8 cellular contexts compared by ENCODE assay signal in genomic region chr5:6780802-6781391, GRCh38.
A peak's percentile ranks its signal among the peaks of the same experiment; 100 is the strongest.
DNase-seq lines count a peak whose midpoint lies in the region; ATAC-seq and TF ChIP-seq lines count a peak whose summit lies in the region.

No MANE protein-coding gene starts in this region.

- POLR2A ChIA-PET in MCF 10A (lab: Yijun Ruan, JAX) = interaction anchor here (0.7 kb wide), 1 partner anchor 37 kb away, joined by 3 read pairs; no protein-coding TSS in a partner anchor

- DNase-seq in MCF 10A (ENCODE audit: unreplicated experiment) (no peak), breast epithelium (ENCODE audit: low spot score in 2 of 2) (no peak), RKO (ENCODE audit: low spot score) (peak; percentile 33), fibroblast of pulmonary artery (ENCODE audit: low read depth) (no peak), substantia nigra (lab: John Stamatoyannopoulos, UW) (no peak), SKM-1 (lab: John Stamatoyannopoulos, UW; ENCODE audit: unreplicated experiment) (no peak), spleen (no peak)

- no peak overlapping the region for H3K27ac ChIP-seq in breast epithelium
- H3K27ac ChIP-seq in substantia nigra (ENCODE audit: low read depth, low read length, poor library complexity, severe bottlenecking) = no peak overlapping the region
- H3K27ac ChIP-seq in spleen = no peak overlapping the region

- no peak overlapping the region for H3K4me3 Mint-ChIP-seq in MCF 10A (ENCODE audit: unreplicated experiment)

- TF ChIP-seq POLR2A in breast epithelium (IDR thresholded peaks at IDR 0.05) = no peak
- no peak for TF ChIP-seq POLR2A in spleen (IDR thresholded peaks at IDR 0.05)

- H3K4me3 ChIP-seq in breast epithelium (no peak overlapping the region), fibroblast of pulmonary artery (replicated peaks; ENCODE audit: low read depth, low read length) (no peak overlapping the region), spleen (no peak overlapping the region)

- H3K9me3 Mint-ChIP-seq in MCF 10A (ENCODE audit: unreplicated experiment) = no peaks in the 10 kb centered on the region

- ATAC-seq in HG02885 (IDR thresholded peaks at IDR 0.05; ENCODE audit: poor library complexity, unreplicated experiment) = peak; percentile 89

- H3K9me3 ChIP-seq in breast epithelium (no peaks in the 10 kb centered on the region), spleen (no peaks in the 10 kb centered on the region)

- intact Hi-C loops in MCF 10A (cut with micrococcal nuclease) (no loop called here), breast epithelium (cut with DNase I; ENCODE audit: low total_unique reads) (no loop called here), spleen (cut with DNase I; ENCODE audit: low total_unique reads) (no loop called here)

- H3K36me3 ChIP-seq in breast epithelium = no peaks in the 10 kb centered on the region
- H3K36me3 ChIP-seq in spleen = no peaks in the 10 kb centered on the region

- no peaks in the 10 kb centered on the region for H3K27me3 Mint-ChIP-seq in MCF 10A (ENCODE audit: insufficient read depth, unreplicated experiment)

- CTCF ChIA-PET in MCF 10A (lab: Yijun Ruan, JAX) = interaction anchor here (0.6 to 1.2 kb wide), 5 partner anchors 15 to 1677 kb away, joined by 3 to 4 read pairs (median 3); no protein-coding TSS in a partner anchor

- no peak overlapping the region for H3K27ac Mint-ChIP-seq in MCF 10A (ENCODE audit: low read depth, unreplicated experiment)

- H3K4me1 Mint-ChIP-seq in MCF 10A (ENCODE audit: insufficient read depth, unreplicated experiment) = no peaks in the 10 kb centered on the region

- no TSS peak for BruUV-seq in MCF 10A (replicated peaks; lab: Mats Ljungman, UMichigan)

- H3K4me1 ChIP-seq in breast epithelium (no peaks in the 10 kb centered on the region), spleen (peaks cover 0 to 1% (median 0%) of the 10 kb centered on the region in 6 donors)

- WGBS in spleen, 5 donors = 87 to 95% (median 89%) methylated on average over 7 of the region's 7 CpGs

- TF ChIP-seq CTCF in MCF 10A (IDR thresholded peaks at IDR 0.05; ENCODE audit: unreplicated experiment) = peak; percentile 41
- no peak for TF ChIP-seq CTCF in breast epithelium (IDR thresholded peaks at IDR 0.05)
- peak; percentile 34 for TF ChIP-seq CTCF in fibroblast of pulmonary artery (IDR thresholded peaks at IDR 0.05; ENCODE audit: low read length, missing control alignments)
- TF ChIP-seq CTCF in spleen (IDR thresholded peaks at IDR 0.05 in 8 of 11, conservative IDR thresholded peaks at IDR 0.05 in 3 of 11) = peak in 5 of 11 experiments; percentile 21 to 51 (median 37)

- no peaks in the 10 kb centered on the region for H3K27me3 ChIP-seq in breast epithelium
- peaks cover 0 to 15% (median 0%) of the 10 kb centered on the region in 7 donors for H3K27me3 ChIP-seq in spleen (replicated peaks in 1 of 7)

- no peaks in the 10 kb centered on the region for H3K36me3 Mint-ChIP-seq in MCF 10A (ENCODE audit: insufficient read depth, unreplicated experiment)

Comparison
In these comparisons a context has a peak if more than half of its experiments do, and no peak if none do; other contexts are left out.
1. CTCF ChIP-seq: peak in MCF 10A (single experiment) and fibroblast of pulmonary artery (single experiment); none in breast epithelium (0 of 3).